In genomic region chr12:109130755-109131521, GRCh38 we compare ENCODE assay signal across 14 cellular contexts. TPM values are rescaled to one million over a fixed set of nuclear protein-coding genes. Genes with fewer than 3 reads are reported as not detected.
DNase-seq lines count a peak whose midpoint lies in the region; ATAC-seq and TF ChIP-seq lines count a peak whose summit lies in the region.
"Had no signal": no experiment of that assay in that cellular context is flagged by ENCODE, and none has a peak within 500 bp of the region (broad histone marks: within the 10 kb centered on the region; RNA-seq: fewer than 3 reads in every experiment).

No MANE protein-coding gene starts in this region.

- peak; percentile 18 for DNase-seq in RPMI7951 (ENCODE audit: low read depth)
- DNase-seq in heart left ventricle: peak; percentile 81 to 93 (median 82)
- DNase-seq in CD14-positive monocyte (ENCODE audit: low spot score): no peak
- DNase-seq: activated effector memory CD4-positive, alpha-beta T cell treated with anti-CD3 and anti-CD28 coated beads, Interleukin-2, amount 50 U/mL, for 16 hours; effector memory CD4-positive, alpha-beta T cell; H9; NCI-H446 treated with DMSO at 0.1 percent for 48 hours; T1000 had no signal

- ATAC-seq in heart left ventricle: peak; percentile 92 to 94 (median 92)
- ATAC-seq in HG02870 (IDR thresholded peaks at IDR 0.05; ENCODE audit: unreplicated experiment): no peak
- ATAC-seq in GM18505 (IDR thresholded peaks at IDR 0.05; ENCODE audit: unreplicated experiment): no peak
- no peak for ATAC-seq in GM18870 (IDR thresholded peaks at IDR 0.05; ENCODE audit: unreplicated experiment)

- no peak overlapping the region for H3K9ac ChIP-seq in rectal smooth muscle tissue (ENCODE audit: low read length)

- no peaks in the 10 kb centered on the region for H3K36me3 Mint-ChIP-seq in CD14-positive monocyte

- H3K4me3 ChIP-seq in HEK293 (ENCODE audit: low read depth, low read length) (no peak overlapping the region), heart left ventricle (peak overlapping the region in 7 of 12 donors; percentile 12 to 42 (median 28)), rectal smooth muscle tissue (ENCODE audit: low read length) (peak overlapping the region; percentile 9)

- H3K9me3 ChIP-seq in HEK293 (ENCODE audit: control insufficient read depth, insufficient read depth, low read depth, low read length) (no peaks in the 10 kb centered on the region), heart left ventricle (peaks cover 0 to 3% (median 0%) of the 10 kb centered on the region in 12 donors)

- H3K36me3 ChIP-seq in HEK293 (ENCODE audit: control insufficient read depth in 2 of 2, insufficient read depth in 1 of 2, low read length in 2 of 2) (no peaks in the 10 kb centered on the region), heart left ventricle (peaks cover 0 to 16% (median 0%) of the 10 kb centered on the region in 9 donors), rectal smooth muscle tissue (ENCODE audit: control insufficient read depth, insufficient read depth, low read length) (no peaks in the 10 kb centered on the region)

- POLR2A ChIA-PET in HEK293 (lab: Yijun Ruan, JAX): no interaction called here

- H3K4me1 ChIP-seq in HEK293 (ENCODE audit: control insufficient read depth, insufficient read depth, low read length): no peaks in the 10 kb centered on the region
- peaks cover 0 to 88% (median 30%) of the 10 kb centered on the region in 12 donors for H3K4me1 ChIP-seq in heart left ventricle
- H3K4me1 ChIP-seq in rectal smooth muscle tissue (ENCODE audit: control insufficient read depth, insufficient read depth, low read length): peaks cover 8% of the 10 kb centered on the region

- TF ChIP-seq CTCF in HEK293 (tag by site-specific recombination; IDR thresholded peaks at IDR 0.05) (no peak), heart left ventricle (IDR thresholded peaks at IDR 0.05) (no peak), CD14-positive monocyte (IDR thresholded peaks at IDR 0.05) (no peak)

- peaks cover 0 to 2% (median 0%) of the 10 kb centered on the region in 3 donors for H3K27me3 Mint-ChIP-seq in CD14-positive monocyte (ENCODE audit: low read depth in 3 of 3)

- H3K27ac ChIP-seq in HEK293 (ENCODE audit: extremely low read depth, low read depth, low read length) (no peak overlapping the region), heart left ventricle (peak overlapping the region; percentile 60 to 91 (median 84)), rectal smooth muscle tissue (ENCODE audit: low read depth, low read length) (peak overlapping the region; percentile 67)
- H3K27ac ChIP-seq: HL-60 had no signal

- intact Hi-C loops in heart left ventricle (cut with DNase I) (loop anchor here in 3 of 10 donors (1.0 to 5.0 kb wide), 3 partner anchors 14 to 36 kb away; partner anchors contain the start of gene ACACB (in 2 of the 3)), CD14-positive monocyte (cut with micrococcal nuclease) (loop anchor here in 1 of 2 donors (5.0 kb wide), 1 partner anchor 261 kb away; no protein-coding TSS in a partner anchor)

- H3K9me3 Mint-ChIP-seq in CD14-positive monocyte: peaks cover 0 to 4% (median 2%) of the 10 kb centered on the region in 7 donors

- H3K4me1 Mint-ChIP-seq in CD14-positive monocyte: no peaks in the 10 kb centered on the region

- H3K27me3 ChIP-seq in heart left ventricle (no peaks in the 10 kb centered on the region), rectal smooth muscle tissue (ENCODE audit: control insufficient read depth, insufficient read depth, low read length) (no peaks in the 10 kb centered on the region)

- TF ChIP-seq POLR2A in heart left ventricle (IDR thresholded peaks at IDR 0.05) (no peak), GM18505 (IDR thresholded peaks at IDR 0.05; ENCODE audit: borderline replicate concordance, extremely low read depth, insufficient read depth, insufficient read length) (no peak)

- WGBS in heart left ventricle, 4 donors: 33 to 56% (median 45%) methylated on average over 9 to 13 of the region's 13 CpGs

- H3K4me3 Mint-ChIP-seq in CD14-positive monocyte: no peak overlapping the region
- H3K4me3 Mint-ChIP-seq: H9 had no signal

- CTCF ChIA-PET in HEK293 (lab: Yijun Ruan, JAX): interaction anchor here (0.5 to 3.0 kb wide), 3 partner anchors 19 to 258 kb away, joined by 3 to 13 read pairs (median 5); no protein-coding TSS in a partner anchor

- no peak overlapping the region for H3K27ac Mint-ChIP-seq in CD14-positive monocyte
- H3K27ac Mint-ChIP-seq: H9 had no signal

TF ChIP-seq in HEK293, 187 proteins besides CTCF, POLR2A, EP300 and RAD21 (continues in another document):
- TF ChIP-seq PRDM4 (tag by site-specific recombination; IDR thresholded peaks at IDR 0.05) (no peak), ZNF239 (tag by site-specific recombination; IDR thresholded peaks at IDR 0.05) (no peak), ZNF112 (tag by site-specific recombination; IDR thresholded peaks at IDR 0.05) (no peak), PATZ1 (tag by site-specific recombination; IDR thresholded peaks at IDR 0.05) (no peak), GLIS1 (tag by site-specific recombination; IDR thresholded peaks at IDR 0.05) (peak; percentile 48), ZNF670 (tag by site-specific recombination; IDR thresholded peaks at IDR 0.05; ENCODE audit: low read depth) (no peak), ZNF544 (tag by site-specific recombination; IDR thresholded peaks at IDR 0.05) (no peak), ZNF114 (tag by site-specific recombination; IDR thresholded peaks at IDR 0.05) (no peak), REST (tag by site-specific recombination; IDR thresholded peaks at IDR 0.05) (no peak)

RNA-seq across cellular contexts. Expression of gene ACACB, which starts 14.6 kb away (rescaled TPM):
- total RNA-seq in RPMI7951 (2014; rRNA removed; shearing (Covaris generic)): 4.5 and 7.6 TPM in 2 replicates
- total RNA-seq in heart left ventricle: 100 to 1,000 TPM in 6 of 9 donors, 10 to 100 TPM in 3; 77.3 to 176 (median 135) TPM
- polyA plus RNA-seq in heart left ventricle (100 to 1,000 TPM in 1 of 2 donors, 10 to 100 TPM in 1; 29.9 to 119 TPM), CD14-positive monocyte (1 to 10 TPM in 1 of 2 donors, under 1 TPM in 1; 0.14 to 1.9 TPM)

RNA-seq across cellular contexts. Expression of gene UNG, which starts 33.5 kb away (rescaled TPM):
- 31.0 and 32.2 TPM in 2 replicates for total RNA-seq in RPMI7951 (2014; rRNA removed; shearing (Covaris generic))
- total RNA-seq in heart left ventricle: 10 to 100 TPM; 20.9 to 37.8 (median 25.3) TPM
- polyA plus RNA-seq in heart left ventricle (10 to 100 TPM; 14.5 to 27.8 TPM), CD14-positive monocyte (1 to 10 TPM; 2.0 to 2.1 TPM)

RNA-seq across cellular contexts. Expression of gene ALKBH2, which starts 37.7 kb away (rescaled TPM):
- 12.9 and 20.3 TPM in 2 replicates for total RNA-seq in RPMI7951 (2014; rRNA removed; shearing (Covaris generic))
- total RNA-seq in heart left ventricle: 1 to 10 TPM; 5.1 to 9.4 (median 7.1) TPM
- polyA plus RNA-seq in heart left ventricle (10 to 100 TPM; 16.8 to 18.0 TPM), CD14-positive monocyte (1 to 10 TPM; 3.7 to 4.5 TPM)

Comparison
In these comparisons a context has a peak if more than half of its experiments do, and no peak if none do; other contexts are left out.
1. ATAC-seq: peak in heart left ventricle (4 of 4); none in HG02870 (single experiment), GM18505 (single experiment) and GM18870 (single experiment).